Comparison of ENCODE assay signal across 14 cellular contexts in genomic region chr5:1540166-1540565, GRCh38. TPM values are rescaled to one million over a fixed set of nuclear protein-coding genes. Genes with fewer than 3 reads are reported as not detected.
DNase-seq lines count a peak whose midpoint lies in the region; ATAC-seq and TF ChIP-seq lines count a peak whose summit lies in the region.
"Had no signal": no experiment of that assay in that cellular context is flagged by ENCODE, and none has a peak within 500 bp of the region (broad histone marks: within the 10 kb centered on the region; RNA-seq: fewer than 3 reads in every experiment).

No MANE protein-coding gene starts in this region.

- H3K4me3 ChIP-seq in effector memory CD4-positive, alpha-beta T cell (ENCODE audit: insufficient read depth, low read depth, low read length, poor library complexity, severe bottlenecking): no peak overlapping the region
- no peak overlapping the region for H3K4me3 ChIP-seq in neutrophil (ENCODE audit: low read depth in 1 of 2, low read length in 1 of 2)
- H3K4me3 ChIP-seq: GM23248, psoas muscle had no signal

- peaks cover 5% of the 10 kb centered on the region for H3K4me1 ChIP-seq in effector memory CD4-positive, alpha-beta T cell (ENCODE audit: control insufficient read depth, insufficient read depth, low read length, poor library complexity, severe bottlenecking)
- H3K4me1 ChIP-seq in neutrophil (ENCODE audit: control insufficient read depth in 1 of 2, insufficient read depth in 1 of 2, low read depth in 1 of 2, low read length in 1 of 2): peaks cover 14% of the 10 kb centered on the region in 2 experiments
- H3K4me1 ChIP-seq: psoas muscle had no signal

- peak; percentile 28 for DNase-seq in activated CD4-positive, CD25-positive, alpha-beta regulatory T cell treated with anti-CD3 and anti-CD28 coated beads, Interleukin-2, amount 50 U/mL, for 72 hours
- DNase-seq in GM13976 (ENCODE audit: low spot score) (no peak), occipital lobe (lab: John Stamatoyannopoulos, UW) (no peak), COLO668 (lab: John Stamatoyannopoulos, UW; ENCODE audit: unreplicated experiment) (no peak)
- no peak for DNase-seq in effector memory CD4-positive, alpha-beta T cell
- DNase-seq: GM23248, MV-4-11, NCI-H2081 treated with DMSO at 0.1 percent for 48 hours, NCI-H82 had no signal

- no peaks in the 10 kb centered on the region for H3K9me3 ChIP-seq in effector memory CD4-positive, alpha-beta T cell (ENCODE audit: control insufficient read depth, low read length)
- no peaks in the 10 kb centered on the region for H3K9me3 ChIP-seq in neutrophil
- H3K9me3 ChIP-seq: psoas muscle had no signal

- ATAC-seq in activated CD4-positive, CD25-positive, alpha-beta regulatory T cell treated with anti-CD3 and anti-CD28 coated beads, Interleukin-2, amount 50 U/mL, for 24 hours: no peak
- no peak for ATAC-seq in HG02852 (IDR thresholded peaks at IDR 0.05; ENCODE audit: unreplicated experiment)
- ATAC-seq: psoas muscle, T-cell had no signal

- in situ Hi-C loops in GM13976 (cut with MboI; ENCODE audit: low sequenced_read_pairs, unreplicated experiment): no loop called here

- no peaks in the 10 kb centered on the region for H3K36me3 ChIP-seq in effector memory CD4-positive, alpha-beta T cell (ENCODE audit: control insufficient read depth, insufficient read depth, low read length)
- H3K36me3 ChIP-seq in neutrophil: no peaks in the 10 kb centered on the region

- H3K27ac ChIP-seq in effector memory CD4-positive, alpha-beta T cell (ENCODE audit: insufficient read depth, low read length, poor library complexity, severe bottlenecking): peak overlapping the region; percentile 37
- no peak overlapping the region for H3K27ac ChIP-seq in neutrophil
- H3K27ac ChIP-seq: GM23248, psoas muscle had no signal

- no peaks in the 10 kb centered on the region for H3K27me3 ChIP-seq in effector memory CD4-positive, alpha-beta T cell (replicated peaks; ENCODE audit: control insufficient read depth, insufficient read depth, low read length, poor library complexity, severe bottlenecking)
- H3K27me3 ChIP-seq in neutrophil: no peaks in the 10 kb centered on the region

- TF ChIP-seq CTCF in GM13976 (IDR thresholded peaks at IDR 0.05; ENCODE audit: borderline replicate concordance, control extremely low read depth, extremely low read depth, insufficient read depth, missing control alignments): peak; percentile 61
- TF ChIP-seq CTCF in neutrophil (IDR thresholded peaks at IDR 0.05): peak; percentile 26

RNA-seq across cellular contexts. Expression of gene LPCAT1, which starts 16.4 kb away (rescaled TPM):
- 129 TPM for total RNA-seq in occipital lobe
